ENCODE assay signal across 1 cellular context in genomic region chr14:91369628-91370445, GRCh38.
TF ChIP-seq lines count a peak whose summit lies in the region.

No MANE protein-coding gene starts in this region.

TF ChIP-seq in H1, 55 proteins besides CTCF, POLR2A, EP300 and RAD21 (continued from another document):
- TF ChIP-seq KDM5A (IDR thresholded peaks at IDR 0.05; ENCODE audit: low read length) (no peak), POU5F1 (IDR thresholded peaks at IDR 0.05; ENCODE audit: low read depth, low read length) (no peak), TAF1 (IDR thresholded peaks at IDR 0.05; ENCODE audit: low read depth, low read length) (no peak), KDM1A (IDR thresholded peaks at IDR 0.05; ENCODE audit: borderline replicate concordance, low read length) (no peak), YY1 (IDR thresholded peaks at IDR 0.05; ENCODE audit: low read depth, low read length) (no peak), HDAC6 (IDR thresholded peaks at IDR 0.05; ENCODE audit: low read depth, low read length) (no peak), MAX (IDR thresholded peaks at IDR 0.05) (no peak)
- TF ChIP-seq, protein P1, sequence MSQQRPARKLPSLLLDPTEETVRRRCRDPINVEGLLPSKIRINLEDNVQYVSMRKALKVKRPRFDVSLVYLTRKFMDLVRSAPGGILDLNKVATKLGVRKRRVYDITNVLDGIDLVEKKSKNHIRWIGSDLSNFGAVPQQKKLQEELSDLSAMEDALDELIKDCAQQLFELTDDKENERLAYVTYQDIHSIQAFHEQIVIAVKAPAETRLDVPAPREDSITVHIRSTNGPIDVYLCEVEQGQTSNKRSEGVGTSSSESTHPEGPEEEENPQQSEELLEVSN (IDR thresholded peaks at IDR 0.05) = no peak
